17 cellular contexts compared by ENCODE assay signal in genomic region chr2:52933878-52934277, GRCh38.
DNase-seq lines count a peak whose midpoint lies in the region; ATAC-seq, FAIRE-seq and TF ChIP-seq lines count a peak whose summit lies in the region.
"Had no signal": no experiment of that assay in that cellular context is flagged by ENCODE, and none has a peak within 500 bp of the region (broad histone marks: within the 10 kb centered on the region; RNA-seq: fewer than 3 reads in every experiment).

No MANE protein-coding gene starts in this region.

- no peak overlapping the region for H2BK120ac ChIP-seq in H1 (replicated peaks; ENCODE audit: low read depth, low read length)
- no peak overlapping the region for H2BK120ac ChIP-seq in mesenchymal stem cell (ENCODE audit: low read depth, low read length)

- intact Hi-C loops in PC-3 (cut with micrococcal nuclease), result loop anchor here (1.0 to 2.0 kb wide), 4 partner anchors 53 to 269 kb away; no protein-coding TSS in a partner anchor

- no peak for FAIRE-seq in H1 (lab: Jason Lieb, UNC)
- FAIRE-seq: urothelium cell line had no signal

- WGBS in H1 (ENCODE audit: extremely low coverage in 1 of 2, insufficient coverage in 1 of 2, insufficient read length in 1 of 2, insufficient replicate concordance in 2 of 2, low coverage in 1 of 2, low lambda C conversion rate in 2 of 2, missing lambda C conversion rate in 1 of 2), 2 experiments, result 84% methylated on average over 2 of the region's 2 CpGs; no CpG with 5 or more reads in 1 of the 2 experiments
- WGBS in mesenchymal stem cell, result 90% methylated on average over 1 of the region's 2 CpGs

- H3K9me3 ChIP-seq in PC-3 (ENCODE audit: low read length), result no peaks in the 10 kb centered on the region
- H3K9me3 ChIP-seq in H1 (ENCODE audit: insufficient read depth in 2 of 2, low read depth in 1 of 2, low read length in 1 of 2), result peaks cover 6 to 10% of the 10 kb centered on the region in 2 experiments; a peak in 3 of 4 replicates
- no peaks in the 10 kb centered on the region for H3K9me3 ChIP-seq in mesenchymal stem cell (ENCODE audit: control insufficient read depth, low read length)
- H3K9me3 ChIP-seq in right atrium auricular region, result no peaks in the 10 kb centered on the region
- H3K9me3 ChIP-seq: SJCRH30 had no signal

- no peaks in the 10 kb centered on the region for H4K20me1 ChIP-seq in PC-3 (ENCODE audit: low read length)
- H4K20me1 ChIP-seq in H1 (replicated peaks in 1 of 2; ENCODE audit: control insufficient read depth in 1 of 2, insufficient read depth in 2 of 2, low read length in 2 of 2), result no peaks in the 10 kb centered on the region

- no peaks in the 10 kb centered on the region for H3K79me2 ChIP-seq in ACC112 (ENCODE audit: control insufficient read depth, insufficient read depth, low read length, unreplicated experiment)
- no peaks in the 10 kb centered on the region for H3K79me2 ChIP-seq in PC-3 (ENCODE audit: low read length)
- no peaks in the 10 kb centered on the region for H3K79me2 ChIP-seq in H1 (ENCODE audit: control insufficient read depth in 1 of 2, insufficient read depth in 2 of 2, low read length in 2 of 2)

- CTCF ChIA-PET in PC-3 (lab: Charles Lee), result no interaction called here
- CTCF ChIA-PET in H1 (lab: Charles Lee; ENCODE audit: partially characterized antibody), result interaction anchor here (0.8 kb wide), 1 partner anchor 23 kb away, joined by 3 read pairs; no protein-coding TSS in a partner anchor

- peak overlapping the region; percentile 56 for H3K4me3 ChIP-seq in ACC112 (ENCODE audit: low read depth, low read length)
- H3K4me3 ChIP-seq in PC-3 (ENCODE audit: low read length), result peak overlapping the region; percentile 46
- H3K4me3 ChIP-seq in H1 (ENCODE audit: extremely low read depth in 1 of 4, insufficient read depth in 2 of 4, low read depth in 3 of 4, low read length in 4 of 4), result no peak overlapping the region
- no peak overlapping the region for H3K4me3 ChIP-seq in mesenchymal stem cell (ENCODE audit: insufficient read depth in 1 of 2, low read depth in 1 of 2, low read length in 2 of 2)
- no peak overlapping the region for H3K4me3 ChIP-seq in right atrium auricular region
- H3K4me3 ChIP-seq: gastroesophageal sphincter, SJCRH30 had no signal

- POLR2A ChIA-PET in PC-3 (lab: Charles Lee; ENCODE audit: unreplicated experiment), result interaction anchor here (0.6 kb wide), 2 partner anchors 426 to 1728 kb away, joined by 3 read pairs; no protein-coding TSS in a partner anchor
- POLR2A ChIA-PET in H1 (lab: Charles Lee; ENCODE audit: partially characterized antibody), result no interaction called here

- H4K91ac ChIP-seq in H1 (replicated peaks; ENCODE audit: insufficient read length, low read length), result no peak overlapping the region
- no peak overlapping the region for H4K91ac ChIP-seq in mesenchymal stem cell (ENCODE audit: low read length)

- H4K8ac ChIP-seq in H1 (ENCODE audit: extremely low read depth, insufficient read depth, low read length) (no peak overlapping the region), mesenchymal stem cell (ENCODE audit: low read length) (no peak overlapping the region)

- H3F3A ChIP-seq in PC-3 (ENCODE audit: low read length, unreplicated experiment), result peaks cover 18% of the 10 kb centered on the region

- H2BK15ac ChIP-seq in H1 (ENCODE audit: low read length), result no peak overlapping the region
- H2BK15ac ChIP-seq in mesenchymal stem cell (ENCODE audit: low read depth, poor library complexity, severe bottlenecking), result no peak overlapping the region

- no peak overlapping the region for H4K5ac ChIP-seq in H1 (ENCODE audit: insufficient read length, low read depth, low read length)

- no peak for TF ChIP-seq EP300 in H1 (IDR thresholded peaks at IDR 0.05; ENCODE audit: borderline replicate concordance in 1 of 2, low read depth in 2 of 2, low read length in 2 of 2)

- no peak overlapping the region for H2BK20ac ChIP-seq in H1 (ENCODE audit: low read length)

- H2AFZ ChIP-seq in ACC112 (ENCODE audit: low read length, unreplicated experiment), result peak overlapping the region; percentile 39
- peak overlapping the region; percentile 55 for H2AFZ ChIP-seq in PC-3 (ENCODE audit: low read length)
- 0 out of 2 replicates have a peak overlapping the region, but pooled peaks have one; percentile 38 for H2AFZ ChIP-seq in H1 (ENCODE audit: low read length)
- no peak overlapping the region for H2AFZ ChIP-seq in mesenchymal stem cell (ENCODE audit: low read depth, low read length)

- H3K23me2 ChIP-seq in H1 (ENCODE audit: low read depth, low read length), result no peaks in the 10 kb centered on the region

- BruUV-seq in PC-3 (replicated peaks; lab: Mats Ljungman, UMichigan), result TSS peak; percentile 84

- H2AK5ac ChIP-seq in H1 (ENCODE audit: low read depth, low read length) (no peak overlapping the region), mesenchymal stem cell (ENCODE audit: low read length, severe bottlenecking) (no peak overlapping the region)

- H3K79me1 ChIP-seq in H1 (ENCODE audit: low read depth, low read length) (no peaks in the 10 kb centered on the region), mesenchymal stem cell (replicated peaks; ENCODE audit: low read length, poor library complexity, severe bottlenecking) (no peaks in the 10 kb centered on the region)

- H3K27ac ChIP-seq in ACC112 (ENCODE audit: low read depth, low read length) (peak overlapping the region; percentile 92), PC-3 (ENCODE audit: low read length) (peak overlapping the region; percentile 98), H1 (ENCODE audit: low read depth, low read length) (no peak overlapping the region), mesenchymal stem cell (ENCODE audit: low read length, poor library complexity, severe bottlenecking) (peak overlapping the region; percentile 1), right atrium auricular region (no peak overlapping the region)
- H3K27ac ChIP-seq: gastroesophageal sphincter, HL-60, SJCRH30 had no signal

- H3K56ac ChIP-seq in H1 (replicated peaks; ENCODE audit: insufficient read length, low read depth, low read length), result no peak overlapping the region

- ATAC-seq in PC-3 (peak; percentile 11), GM21825 (IDR thresholded peaks at IDR 0.05; ENCODE audit: unreplicated experiment) (no peak)
- ATAC-seq: gastroesophageal sphincter, left colon, T-helper 17 cell had no signal

- no peak overlapping the region for H3K18ac ChIP-seq in H1 (ENCODE audit: extremely low read depth, low read length)
- no peak overlapping the region for H3K18ac ChIP-seq in mesenchymal stem cell (ENCODE audit: low read depth in 1 of 2, low read length in 2 of 2)

- no peak for TF ChIP-seq RAD21 in H1 (IDR thresholded peaks at IDR 0.05 in 1 of 2, conservative IDR thresholded peaks at IDR 0.05 in 1 of 2; ENCODE audit: low read depth in 2 of 2, low read length in 2 of 2)

- H3K9ac ChIP-seq in PC-3 (ENCODE audit: low read length) (peak overlapping the region; percentile 76), H1 (replicated peaks in 1 of 4; ENCODE audit: extremely low read depth in 1 of 4, low read depth in 3 of 4, low read length in 3 of 4) (no peak overlapping the region), mesenchymal stem cell (ENCODE audit: low read length) (no peak overlapping the region)

- H3K27me3 ChIP-seq in ACC112 (ENCODE audit: insufficient read depth, low read length) (no peaks in the 10 kb centered on the region), PC-3 (ENCODE audit: low read length) (no peaks in the 10 kb centered on the region), H1 (replicated peaks in 1 of 4; ENCODE audit: control insufficient read depth in 3 of 4, extremely low read depth in 1 of 4, insufficient read depth in 3 of 4, low read length in 3 of 4) (no peaks in the 10 kb centered on the region), mesenchymal stem cell (ENCODE audit: control insufficient read depth in 1 of 2, insufficient read depth in 1 of 2, low read length in 2 of 2) (no peaks in the 10 kb centered on the region), right atrium auricular region (no peaks in the 10 kb centered on the region)
- H3K27me3 ChIP-seq: gastroesophageal sphincter, SJCRH30 had no signal

- H3K14ac ChIP-seq in H1 (ENCODE audit: insufficient read length), result no peak overlapping the region
- H3K14ac ChIP-seq in mesenchymal stem cell (ENCODE audit: low read length in 2 of 2), result no peak overlapping the region

- H3K4me2 ChIP-seq in PC-3 (ENCODE audit: low read length), result peak overlapping the region; percentile 74
- no peak overlapping the region for H3K4me2 ChIP-seq in H1 (ENCODE audit: insufficient read depth in 1 of 2, low read depth in 2 of 2, low read length in 2 of 2)
- H3K4me2 ChIP-seq in mesenchymal stem cell (ENCODE audit: low read length, poor library complexity, severe bottlenecking), result no peak overlapping the region

- H3K4me1 ChIP-seq in ACC112 (ENCODE audit: control insufficient read depth, insufficient read depth, low read length, unreplicated experiment) (peaks cover 33% of the 10 kb centered on the region), PC-3 (ENCODE audit: insufficient read depth, low read length) (peaks cover 43% of the 10 kb centered on the region), H1 (replicated peaks in 1 of 4; ENCODE audit: control insufficient read depth in 3 of 4, insufficient read depth in 4 of 4, low read length in 3 of 4) (no peaks in the 10 kb centered on the region), mesenchymal stem cell (ENCODE audit: control insufficient read depth, insufficient read depth, low read depth, low read length) (no peaks in the 10 kb centered on the region), right atrium auricular region (no peaks in the 10 kb centered on the region)
- H3K4me1 ChIP-seq: gastroesophageal sphincter, SJCRH30 had no signal

- no peak overlapping the region for H3K23ac ChIP-seq in H1 (ENCODE audit: insufficient read length)
- H3K23ac ChIP-seq in mesenchymal stem cell (ENCODE audit: low read length in 2 of 2), result no peak overlapping the region

- no peaks in the 10 kb centered on the region for H3K36me3 ChIP-seq in ACC112 (ENCODE audit: insufficient read depth, low read length)
- no peaks in the 10 kb centered on the region for H3K36me3 ChIP-seq in PC-3 (ENCODE audit: low read depth, low read length)
- no peaks in the 10 kb centered on the region for H3K36me3 ChIP-seq in H1 (ENCODE audit: control insufficient read depth in 2 of 4, insufficient read depth in 4 of 4, low read length in 3 of 4)
- no peaks in the 10 kb centered on the region for H3K36me3 ChIP-seq in mesenchymal stem cell (ENCODE audit: control insufficient read depth in 1 of 2, insufficient read depth in 2 of 2, low read depth in 1 of 2, low read length in 2 of 2)
- no peaks in the 10 kb centered on the region for H3K36me3 ChIP-seq in right atrium auricular region
- H3K36me3 ChIP-seq: gastroesophageal sphincter, SJCRH30 had no signal

- TF ChIP-seq POLR2A in H1 (IDR thresholded peaks at IDR 0.05; ENCODE audit: control extremely low read depth in 1 of 2, low read depth in 2 of 2, low read length in 2 of 2), result no peak

- H3K9me2 ChIP-seq in PC-3 (replicated peaks; ENCODE audit: low read length), result no peaks in the 10 kb centered on the region

- DNase-seq in PC-3 (no peak), H1 (ENCODE audit: low read depth in 1 of 2, low spot score in 2 of 2) (no peak), mesenchymal stem cell (no peak), right atrium auricular region (ENCODE audit: low spot score) (no peak), NCI-H2227 (lab: John Stamatoyannopoulos, UW; ENCODE audit: unreplicated experiment) (no peak), NCI-H524 (lab: John Stamatoyannopoulos, UW) (no peak)
- DNase-seq: activated CD4-positive, alpha-beta T cell treated with anti-CD3 and anti-CD28 coated beads for 48 hours; left colon; NCI-H146; NCI-H2171; SJCRH30; T-helper 17 cell had no signal

- H3K4ac ChIP-seq in H1 (replicated peaks; ENCODE audit: insufficient read length, low read depth, low read length) (no peak overlapping the region), mesenchymal stem cell (ENCODE audit: low read depth in 1 of 2, low read length in 2 of 2) (no peak overlapping the region)

- H2BK12ac ChIP-seq in H1 (ENCODE audit: low read depth, low read length) (no peak overlapping the region), mesenchymal stem cell (ENCODE audit: low read length in 2 of 2) (no peak overlapping the region)

- no peak for TF ChIP-seq CTCF in PC-3 (conservative IDR thresholded peaks at IDR 0.05; ENCODE audit: low read depth, low read length)
- TF ChIP-seq CTCF in H1 (IDR thresholded peaks at IDR 0.05; ENCODE audit: control extremely low read depth in 1 of 3, insufficient read depth in 1 of 3, low read depth in 1 of 3, low read length in 3 of 3), result no peak
- TF ChIP-seq CTCF in right atrium auricular region (IDR thresholded peaks at IDR 0.05), result no peak

- H2BK5ac ChIP-seq in H1 (ENCODE audit: low read depth, low read length) (no peak overlapping the region), mesenchymal stem cell (ENCODE audit: low read depth, low read length, poor library complexity, severe bottlenecking) (no peak overlapping the region)

Comparison
In these comparisons a context has a peak if more than half of its experiments do, and no peak if none do; other contexts are left out.
1. H3K27ac ChIP-seq: peak in ACC112 (single experiment), PC-3 (single experiment) and mesenchymal stem cell (single experiment); none in H1 (single experiment) and right atrium auricular region (0 of 2).
2. H3K4me3 ChIP-seq: peak in ACC112 (single experiment) and PC-3 (single experiment); none in H1 (0 of 4), mesenchymal stem cell (0 of 2) and right atrium auricular region (0 of 2).